In genomic region chr1:84365225-84366221, GRCh38 we compare ENCODE assay signal across 8 cellular contexts. TPM values are rescaled to one million over a fixed set of nuclear protein-coding genes. Genes with fewer than 3 reads are reported as not detected.
A peak's percentile ranks its signal among the peaks of the same experiment; 100 is the strongest.
DNase-seq lines count a peak whose midpoint lies in the region; ATAC-seq and TF ChIP-seq lines count a peak whose summit lies in the region.

No MANE protein-coding gene starts in this region.

- H3K36me3 ChIP-seq in BJ (ENCODE audit: control insufficient read depth, insufficient read depth, low read length) (no peaks in the 10 kb centered on the region), liver (ENCODE audit: control insufficient read depth in 4 of 4, insufficient read depth in 3 of 4, low read depth in 1 of 4, low read length in 3 of 4) (no peaks in the 10 kb centered on the region)

- CTCF ChIA-PET in BJ (lab: Yijun Ruan, JAX) = interaction anchor here (1.1 kb wide), 1 partner anchor 13 kb away, joined by 3 read pairs; no protein-coding TSS in a partner anchor

- TF ChIP-seq CTCF in BJ (IDR thresholded peaks at IDR 0.05; ENCODE audit: insufficient read depth, low read depth, low read length) (no peak), liver (IDR thresholded peaks at IDR 0.05; ENCODE audit: low read depth, low read length, missing input control) (no peak)

- H3K36me3 Mint-ChIP-seq in activated T-helper 17 cell treated with anti-CD3 and anti-CD28 coated beads, Interleukin-2, amount 50 U/mL, for 72 hours (ENCODE audit: low read depth) = no peaks in the 10 kb centered on the region

- DNase-seq in BJ (ENCODE audit: low read depth) = peak; percentile 98
- DNase-seq in HS-27A (ENCODE audit: low read depth) = peak; percentile 99
- no peak for DNase-seq in GM19238 (ENCODE audit: insufficient read length, low spot score)
- no peak for DNase-seq in NCI-H2227 (lab: John Stamatoyannopoulos, UW; ENCODE audit: unreplicated experiment)
- DNase-seq in activated effector memory CD4-positive, alpha-beta T cell treated with Interleukin-2 at 50 U/mL for 16 hours = no peak

- H3K27me3 Mint-ChIP-seq in activated T-helper 17 cell treated with anti-CD3 and anti-CD28 coated beads, Interleukin-2, amount 50 U/mL, for 72 hours = no peaks in the 10 kb centered on the region

- ATAC-seq in activated T-helper 17 cell treated with anti-CD3 and anti-CD28 coated beads, Interleukin-2, amount 50 U/mL, for 72 hours (replicated peaks) = peak; percentile 92
- ATAC-seq in GM21717 (IDR thresholded peaks at IDR 0.05; ENCODE audit: unreplicated experiment) = no peak

- no peak overlapping the region for H3K4me3 Mint-ChIP-seq in activated T-helper 17 cell treated with anti-CD3 and anti-CD28 coated beads, Interleukin-2, amount 50 U/mL, for 72 hours

- TF ChIP-seq RAD21 in liver (IDR thresholded peaks at IDR 0.05) = no peak

- H3K4me1 Mint-ChIP-seq in activated T-helper 17 cell treated with anti-CD3 and anti-CD28 coated beads, Interleukin-2, amount 50 U/mL, for 72 hours = no peaks in the 10 kb centered on the region

- 54% methylated on average over 3 of the region's 3 CpGs for WGBS in liver

- H3K9me3 ChIP-seq in liver (ENCODE audit: control insufficient read depth in 4 of 4, low read length in 3 of 4) = no peaks in the 10 kb centered on the region

- H3K9me3 Mint-ChIP-seq in activated T-helper 17 cell treated with anti-CD3 and anti-CD28 coated beads, Interleukin-2, amount 50 U/mL, for 72 hours = no peaks in the 10 kb centered on the region

- no peaks in the 10 kb centered on the region for H3K27me3 ChIP-seq in BJ (ENCODE audit: control insufficient read depth, insufficient read depth, low read length)
- H3K27me3 ChIP-seq in liver (ENCODE audit: control insufficient read depth in 4 of 4, insufficient read depth in 4 of 4, low read length in 3 of 4) = no peaks in the 10 kb centered on the region

- H3K27ac ChIP-seq in liver (ENCODE audit: low read depth in 1 of 2, low read length in 2 of 2) = no peak overlapping the region

- H3K9ac ChIP-seq in liver (ENCODE audit: low read depth in 1 of 2, low read length in 2 of 2) = no peak overlapping the region

- H3K4me1 ChIP-seq in liver (ENCODE audit: control insufficient read depth in 4 of 4, insufficient read depth in 4 of 4, low read length in 3 of 4) = no peaks in the 10 kb centered on the region

- H3K27ac Mint-ChIP-seq in activated T-helper 17 cell treated with anti-CD3 and anti-CD28 coated beads, Interleukin-2, amount 50 U/mL, for 72 hours = no peak overlapping the region

- POLR2A ChIA-PET in BJ (lab: Charles Lee) = no interaction called here

- H3K4me3 ChIP-seq in BJ (ENCODE audit: low read depth, low read length) = no peak overlapping the region
- H3K4me3 ChIP-seq in liver (ENCODE audit: low read depth in 1 of 3, low read length in 3 of 3) = no peak overlapping the region

TF ChIP-seq in liver, 16 proteins besides CTCF, POLR2A, EP300 and RAD21:
- TF ChIP-seq ZBTB33 (IDR thresholded peaks at IDR 0.05) = no peak
- TF ChIP-seq JUND (IDR thresholded peaks at IDR 0.05) = peak; percentile 41 to 66
TF ChIP-seq in liver: peak in this region for 1.

RNA-seq across cellular contexts. Expression of gene DNASE2B, which starts 32.8 kb away (rescaled TPM):
- polyA plus RNA-seq in BJ (2011; rRNA removed) = not detected in 2 replicates
- not detected in 2 replicates for polyA minus RNA-seq in BJ (2011; rRNA and poly(A)+ RNA removed)
- total RNA-seq in activated T-helper 17 cell treated with anti-CD3 and anti-CD28 coated beads, Interleukin-2, amount 50 U/mL, for 72 hours = not detected
- not detected for total RNA-seq in liver
- not detected for polyA plus RNA-seq in liver

Comparison
In these comparisons a context has a peak if more than half of its experiments do, and no peak if none do; other contexts are left out.
1. DNase-seq: peak in BJ (single experiment) and HS-27A (single experiment); none in GM19238 (single experiment), NCI-H2227 (single experiment) and activated effector memory CD4-positive, alpha-beta T cell treated with Interleukin-2 at 50 U/mL for 16 hours (single experiment).